In genomic region chr9:113570106-113570505, GRCh38 we compare ENCODE assay signal across 1 cellular context.
TF ChIP-seq lines count a peak whose summit lies in the region.

No MANE protein-coding gene starts in this region.

TF ChIP-seq in HepG2, 621 proteins besides CTCF, POLR2A, EP300 and RAD21:
- TF ChIP-seq SRSF4 (IDR thresholded peaks at IDR 0.05; ENCODE audit: low read depth, low read length, poor library complexity, severe bottlenecking) (no peak), CHCHD3 (CRISPR knock-in tag; IDR thresholded peaks at IDR 0.05) (no peak), ZNF552 (CRISPR knock-in tag; IDR thresholded peaks at IDR 0.05; ENCODE audit: borderline replicate concordance) (no peak), MAZ (IDR thresholded peaks at IDR 0.05; ENCODE audit: borderline replicate concordance, low read depth, low read length) (no peak), MAZ (CRISPR knock-in tag; IDR thresholded peaks at IDR 0.05; ENCODE audit: low read depth) (no peak), GMEB1 (CRISPR knock-in tag; IDR thresholded peaks at IDR 0.05; ENCODE audit: borderline replicate concordance) (no peak), HNRNPL (IDR thresholded peaks at IDR 0.05; ENCODE audit: low read depth, low read length) (no peak), MEF2D (CRISPR knock-in tag; IDR thresholded peaks at IDR 0.05) (no peak), PRDM15 (CRISPR knock-in tag; IDR thresholded peaks at IDR 0.05) (no peak), MLX (CRISPR knock-in tag; IDR thresholded peaks at IDR 0.05) (no peak), ZNF256 (CRISPR knock-in tag; conservative IDR thresholded peaks at IDR 0.05) (no peak), ZNF350 (CRISPR knock-in tag; IDR thresholded peaks at IDR 0.05; ENCODE audit: borderline replicate concordance, low read depth) (no peak), MAFK (conservative IDR thresholded peaks at IDR 0.05 in 1 of 2, IDR thresholded peaks at IDR 0.05 in 1 of 2; ENCODE audit: low read length in 2 of 2) (no peak), FOXK1 (CRISPR knock-in tag; IDR thresholded peaks at IDR 0.05; ENCODE audit: borderline replicate concordance, low read depth) (no peak), ZNF629 (CRISPR knock-in tag; conservative IDR thresholded peaks at IDR 0.05) (no peak), TEAD3 (CRISPR knock-in tag; optimal IDR thresholded peaks at IDR 0.05; ENCODE audit: borderline replicate concordance) (no peak)
